ENCODE assay signal across 24 cellular contexts in genomic region chr18:52510139-52510538, GRCh38.
"Had no signal": no experiment of that assay in that cellular context is flagged by ENCODE, and none has a peak within 500 bp of the region (broad histone marks: within the 10 kb centered on the region; RNA-seq: fewer than 3 reads in every experiment).

No MANE protein-coding gene starts in this region.

- H3K4me1 Mint-ChIP-seq: immature natural killer cell; mesothelial cell of epicardium; naive B cell; natural killer cell; stimulated activated effector memory CD8-positive, alpha-beta T cell treated with anti-CD3 and anti-CD28 coated beads, Interleukin-12 subunit alpha, Interleukin-12 subunit beta, amount 100 ng/mL, for 72 hours had no signal

- H3K27me3 Mint-ChIP-seq: naive B cell; stimulated activated naive CD8-positive, alpha-beta T cell treated with anti-CD3 and anti-CD28 coated beads, Interleukin-15, Interleukin-2, amounts not matched to agents 100 ng/mL and 50 ng/mL, for 24 hours had no signal

- H2AFZ ChIP-seq: parathyroid adenoma had no signal

- H3K9me3 Mint-ChIP-seq: mesothelial cell of epicardium; naive B cell; stimulated activated effector memory CD8-positive, alpha-beta T cell treated with anti-CD3 and anti-CD28 coated beads, Interleukin-12 subunit alpha, Interleukin-12 subunit beta, amount 100 ng/mL, for 72 hours; type B pancreatic cell had no signal

- H3K36me3 Mint-ChIP-seq: immature natural killer cell; mesothelial cell of epicardium; naive B cell; natural killer cell; stimulated activated effector memory CD8-positive, alpha-beta T cell treated with anti-CD3 and anti-CD28 coated beads, Interleukin-12 subunit alpha, Interleukin-12 subunit beta, amount 100 ng/mL, for 72 hours; type B pancreatic cell had no signal

- DNase-seq: hypothalamus; immature natural killer cell; left ventricle myocardium inferior; mesendoderm; naive B cell; natural killer cell; nucleus accumbens; psoas muscle; right lobe of liver; stimulated activated CD4-positive, alpha-beta T cell treated with anti-CD3 and anti-CD28 coated beads, Interleukin-12 subunit alpha, Interleukin-12 subunit beta, amount 100 ng/mL, for 4 hours; stimulated activated CD4-positive, alpha-beta T cell treated with anti-CD3 and anti-CD28 coated beads, Interleukin-15, amount 100 ng/mL, for 24 hours; stimulated activated CD4-positive, alpha-beta T cell treated with anti-CD3 and anti-CD28 coated beads, Interleukin-4, amount 100 ng/mL, for 24 hours; stimulated activated naive CD4-positive, alpha-beta T cell; uterus had no signal

- H3K4me3 ChIP-seq: left ventricle myocardium inferior, lung, psoas muscle, right lobe of liver, skin epidermis, suprapubic skin, thoracic aorta, tibial nerve, uterus had no signal

- H3K27me3 ChIP-seq: right lobe of liver, suprapubic skin, tibial nerve, uterus had no signal

- H3K36me3 ChIP-seq: left ventricle myocardium inferior, right lobe of liver, suprapubic skin, thoracic aorta, tibial nerve, uterus had no signal

- H3K79me2 ChIP-seq: parathyroid adenoma had no signal

- H3K9me3 ChIP-seq: left ventricle myocardium inferior, psoas muscle, right lobe of liver, suprapubic skin, thoracic aorta, tibial nerve, uterus had no signal

- H3K4me1 ChIP-seq: left ventricle myocardium inferior, parathyroid adenoma, psoas muscle, right lobe of liver, suprapubic skin, tibial nerve, uterus had no signal

- H3K4me3 Mint-ChIP-seq: immature natural killer cell; mesothelial cell of epicardium; naive B cell; natural killer cell; stimulated activated effector memory CD8-positive, alpha-beta T cell treated with anti-CD3 and anti-CD28 coated beads, Interleukin-12 subunit alpha, Interleukin-12 subunit beta, amount 100 ng/mL, for 72 hours; stimulated activated naive CD8-positive, alpha-beta T cell treated with anti-CD3 and anti-CD28 coated beads, Interleukin-15, Interleukin-2, amounts not matched to agents 100 ng/mL and 50 ng/mL, for 24 hours; type B pancreatic cell had no signal

- H3K9ac ChIP-seq: parathyroid adenoma had no signal

- H3K27ac Mint-ChIP-seq: immature natural killer cell; mesothelial cell of epicardium; naive B cell; natural killer cell; stimulated activated effector memory CD8-positive, alpha-beta T cell treated with anti-CD3 and anti-CD28 coated beads, Interleukin-12 subunit alpha, Interleukin-12 subunit beta, amount 100 ng/mL, for 72 hours; stimulated activated naive CD8-positive, alpha-beta T cell treated with anti-CD3 and anti-CD28 coated beads, Interleukin-15, Interleukin-2, amounts not matched to agents 100 ng/mL and 50 ng/mL, for 24 hours; type B pancreatic cell had no signal

- H3K27ac ChIP-seq: left ventricle myocardium inferior, parathyroid adenoma, psoas muscle, right lobe of liver, skin epidermis, suprapubic skin, thoracic aorta, tibial nerve, uterus had no signal
